25 cellular contexts compared by ENCODE assay signal in the genomic region with DNA sequence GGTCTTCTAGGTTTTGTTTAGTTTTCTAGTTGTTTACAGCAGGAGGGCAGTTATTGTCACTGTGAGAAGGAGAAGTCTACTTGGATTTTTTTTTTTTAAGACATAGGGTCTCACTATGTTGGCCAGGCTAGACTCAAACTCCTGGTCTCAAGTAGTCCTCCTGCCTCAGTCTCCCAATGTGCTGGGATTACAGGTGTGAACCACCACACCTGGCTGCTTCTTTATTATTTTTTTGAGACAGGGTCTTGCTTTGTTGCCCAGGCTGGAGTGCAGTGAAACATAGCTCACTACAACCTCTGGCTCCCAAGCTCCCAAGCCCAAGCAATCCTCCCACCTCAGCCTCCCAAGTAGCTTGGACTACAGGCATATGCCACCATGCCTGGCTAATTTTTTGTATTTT.
DNase-seq lines count a peak whose midpoint lies in the region; ATAC-seq, FAIRE-seq and TF ChIP-seq lines count a peak whose summit lies in the region.
"Had no signal": no experiment of that assay in that cellular context is flagged by ENCODE, and none has a peak within 500 bp of the region (broad histone marks: within the 10 kb centered on the region; RNA-seq: fewer than 3 reads in every experiment).

No MANE protein-coding gene starts in this region.

- H3K79me2 ChIP-seq in HepG2 (ENCODE audit: insufficient read depth, low read length) (no peaks in the 10 kb centered on the region), K562 (ENCODE audit: control insufficient read depth, insufficient read depth, low read length) (no peaks in the 10 kb centered on the region)

- no peak for ATAC-seq in HepG2
- no peak for ATAC-seq in right lobe of liver
- ATAC-seq in K562, result no peak
- ATAC-seq in GM21737 (IDR thresholded peaks at IDR 0.05; ENCODE audit: unreplicated experiment), result no peak
- ATAC-seq: GM12878 had no signal

- POLR2A ChIA-PET in HepG2 (lab: Yijun Ruan, JAX) (no interaction called here), K562 (lab: Yijun Ruan, JAX) (no interaction called here)

- TF ChIP-seq EP300 in HepG2 (IDR thresholded peaks at IDR 0.05; ENCODE audit: low read depth in 2 of 2, low read length in 2 of 2), result no peak
- no peak for TF ChIP-seq EP300 in HepG2 (CRISPR knock-in tag; IDR thresholded peaks at IDR 0.05; ENCODE audit: borderline replicate concordance)
- no peak for TF ChIP-seq EP300 in K562 (IDR thresholded peaks at IDR 0.05; ENCODE audit: low read length)

- H3K4me2 ChIP-seq in HepG2 (ENCODE audit: low read depth, low read length), result no peak overlapping the region
- H3K4me2 ChIP-seq in K562 (ENCODE audit: insufficient read depth, low read length), result no peak overlapping the region

- BruUV-seq in HepG2 (replicated peaks; lab: Mats Ljungman, UMichigan) (no TSS peak), K562 (replicated peaks; lab: Mats Ljungman, UMichigan) (no TSS peak)

- H4K20me1 ChIP-seq in HepG2 (ENCODE audit: insufficient read depth, low read length) (no peaks in the 10 kb centered on the region), K562 (replicated peaks; ENCODE audit: control insufficient read depth, insufficient read depth, low read length) (no peaks in the 10 kb centered on the region)
- H4K20me1 ChIP-seq: BLaER1 treated with 17β-estradiol and CSF1 and Interleukin-3, amounts not matched to agents 10 nM and 100 nM had no signal

- no peaks in the 10 kb centered on the region for H3K9me3 Mint-ChIP-seq in T-helper 1 cell treated with Interleukin-12 subunit alpha and Interleukin-12 subunit beta and Interleukin-4 antibody, amounts not matched to agents 30 μg/mL and 1 μg/mL, for 36 hours
- H3K9me3 Mint-ChIP-seq in osteocyte (ENCODE audit: unreplicated experiment), result no peaks in the 10 kb centered on the region
- H3K9me3 Mint-ChIP-seq: CD14-positive monocyte; CD4-positive, alpha-beta T cell; CD8-positive, alpha-beta memory T cell had no signal

- no peak for FAIRE-seq in HepG2 (lab: Jason Lieb, UNC)
- FAIRE-seq in K562 (lab: Jason Lieb, UNC), result no peak
- no peak for FAIRE-seq in kidney (lab: Jason Lieb, UNC)
- FAIRE-seq: A204.1, D721Med, GM12878, GM19239, H54 had no signal

- H3K9ac ChIP-seq in HepG2 (ENCODE audit: insufficient read depth, low read depth, low read length) (no peak overlapping the region), K562 (ENCODE audit: insufficient read depth in 1 of 2, low read depth in 2 of 2, low read length in 2 of 2) (no peak overlapping the region), kidney (ENCODE audit: low read length in 2 of 2) (no peak overlapping the region)
- H3K9ac ChIP-seq: BLaER1 treated with 17β-estradiol and CSF1 and Interleukin-3, amounts not matched to agents 10 nM and 100 nM had no signal

- H3K9me3 ChIP-seq in HepG2 (ENCODE audit: low read length) (no peaks in the 10 kb centered on the region), right lobe of liver (no peaks in the 10 kb centered on the region), K562 (replicated peaks; ENCODE audit: control insufficient read depth, insufficient read depth, low read depth, low read length) (no peaks in the 10 kb centered on the region), kidney (ENCODE audit: control insufficient read depth in 1 of 2, low read length in 2 of 2) (no peaks in the 10 kb centered on the region)
- H3K9me3 ChIP-seq: BE2C; BLaER1 treated with 17β-estradiol and CSF1 and Interleukin-3, amounts not matched to agents 10 nM and 100 nM had no signal

- no peaks in the 10 kb centered on the region for H3K9me1 ChIP-seq in K562 (ENCODE audit: control insufficient read depth, insufficient read depth, low read length)

- H2AFZ ChIP-seq in HepG2 (ENCODE audit: low read length), result no peak overlapping the region
- no peak overlapping the region for H2AFZ ChIP-seq in K562 (ENCODE audit: low read depth, low read length)

- no peaks in the 10 kb centered on the region for H3K4me1 ChIP-seq in HepG2 (ENCODE audit: insufficient read depth, low read length)
- no peaks in the 10 kb centered on the region for H3K4me1 ChIP-seq in right lobe of liver
- H3K4me1 ChIP-seq in K562 (replicated peaks in 1 of 2; ENCODE audit: control insufficient read depth in 2 of 2, insufficient read depth in 2 of 2, low read length in 2 of 2), result no peaks in the 10 kb centered on the region
- no peaks in the 10 kb centered on the region for H3K4me1 ChIP-seq in kidney (ENCODE audit: control insufficient read depth in 1 of 2, insufficient read depth in 1 of 2, low read depth in 1 of 2, low read length in 2 of 2)
- H3K4me1 ChIP-seq: BE2C had no signal

- H3K4me3 ChIP-seq in HepG2 (replicated peaks in 1 of 3; ENCODE audit: insufficient read depth in 1 of 3, low read depth in 2 of 3, low read length in 3 of 3), result no peak overlapping the region
- H3K4me3 ChIP-seq in right lobe of liver, result no peak overlapping the region
- no peak overlapping the region for H3K4me3 ChIP-seq in K562
- H3K4me3 ChIP-seq in kidney (ENCODE audit: low read length in 2 of 2), result no peak overlapping the region
- H3K4me3 ChIP-seq: BLaER1 treated with 17β-estradiol and CSF1 and Interleukin-3, amounts not matched to agents 10 nM and 100 nM; GM12878 had no signal

- H3K27ac ChIP-seq in HepG2 (ENCODE audit: extremely low read length, insufficient read depth, low read length) (no peak overlapping the region), right lobe of liver (no peak overlapping the region), K562 (ENCODE audit: extremely low read depth, low read depth, low read length) (no peak overlapping the region), kidney (ENCODE audit: low read depth in 2 of 2, low read length in 2 of 2) (no peak overlapping the region)
- H3K27ac ChIP-seq: 22Rv1; BLaER1 treated with 17β-estradiol and CSF1 and Interleukin-3, amounts not matched to agents 10 nM and 100 nM had no signal

- CTCF ChIA-PET in HepG2 (lab: Yijun Ruan, JAX; ENCODE audit: low intra/inter-chr PET ratio, low total read pairs), result no interaction called here
- CTCF ChIA-PET in K562 (lab: Yijun Ruan, JAX; ENCODE audit: low intra/inter-chr PET ratio), result no interaction called here

- no peak for DNase-seq in T-helper 1 cell
- no peak for DNase-seq in HepG2 (ENCODE audit: low spot score)
- DNase-seq in right lobe of liver, result no peak
- no peak for DNase-seq in K562 (ENCODE audit: extremely low read depth in 1 of 4, low spot score in 3 of 4)
- no peak for DNase-seq in kidney
- DNase-seq in osteocyte (ENCODE audit: extremely low spot score, unreplicated experiment), result no peak
- DNase-seq: BE2C; CD4-positive, alpha-beta T cell; CD8-positive, alpha-beta memory T cell; DMS 273 treated with DMSO at 0.1 percent for 48 hours; DMS79; EL; GDM1; GOT3; HCEC 1CT had no signal

- TF ChIP-seq POLR2A in HepG2 (IDR thresholded peaks at IDR 0.05; ENCODE audit: insufficient read depth in 1 of 2, low read depth in 2 of 2, low read length in 2 of 2) (no peak), right lobe of liver (IDR thresholded peaks at IDR 0.05) (no peak), K562 (conservative IDR thresholded peaks at IDR 0.05) (no peak)

- no peaks in the 10 kb centered on the region for H3K27me3 ChIP-seq in HepG2 (ENCODE audit: control insufficient read depth in 1 of 2, insufficient read depth in 2 of 2, low read length in 2 of 2)
- H3K27me3 ChIP-seq in right lobe of liver, result no peaks in the 10 kb centered on the region
- H3K27me3 ChIP-seq in K562 (ENCODE audit: control insufficient read depth in 2 of 2, insufficient read depth in 2 of 2, low read length in 2 of 2), result no peaks in the 10 kb centered on the region
- H3K27me3 ChIP-seq: BE2C; BLaER1 treated with 17β-estradiol and CSF1 and Interleukin-3, amounts not matched to agents 10 nM and 100 nM had no signal

- intact Hi-C loops in HepG2 (cut with micrococcal nuclease; ENCODE audit: unreplicated experiment), result no loop called here
- intact Hi-C loops in right lobe of liver (cut with DNase I), result no loop called here
- intact Hi-C loops in K562 (cut with micrococcal nuclease), result no loop called here
- intact Hi-C loops in kidney (cut with DNase I), result no loop called here

- H3K36me3 ChIP-seq in HepG2 (replicated peaks in 1 of 2; ENCODE audit: control insufficient read depth in 1 of 2, insufficient read depth in 2 of 2, low read length in 2 of 2), result peaks cover 7 to 23% of the 10 kb centered on the region in 2 experiments; a peak in 3 of 5 replicates
- H3K36me3 ChIP-seq in right lobe of liver, result peaks cover 0 to 22% (median 4%) of the 10 kb centered on the region in 4 donors
- H3K36me3 ChIP-seq in K562 (ENCODE audit: control insufficient read depth, insufficient read depth, low read length), result peaks cover 11% of the 10 kb centered on the region; the same call in 1 of the 3 replicates
- H3K36me3 ChIP-seq in kidney (ENCODE audit: control insufficient read depth in 1 of 2, insufficient read depth in 2 of 2, low read length in 2 of 2), result peaks cover 0 to 11% of the 10 kb centered on the region in 2 donors

- H3K4me1 Mint-ChIP-seq in T-helper 1 cell treated with Interleukin-12 subunit alpha and Interleukin-12 subunit beta and Interleukin-4 antibody, amounts not matched to agents 30 μg/mL and 1 μg/mL, for 36 hours (ENCODE audit: low read depth), result no peaks in the 10 kb centered on the region
- no peaks in the 10 kb centered on the region for H3K4me1 Mint-ChIP-seq in osteocyte (ENCODE audit: unreplicated experiment)
- H3K4me1 Mint-ChIP-seq: CD14-positive monocyte; CD8-positive, alpha-beta memory T cell had no signal

- H3K27me3 Mint-ChIP-seq in T-helper 1 cell treated with Interleukin-12 subunit alpha and Interleukin-12 subunit beta and Interleukin-4 antibody, amounts not matched to agents 30 μg/mL and 1 μg/mL, for 36 hours (ENCODE audit: low read depth), result no peaks in the 10 kb centered on the region
- no peaks in the 10 kb centered on the region for H3K27me3 Mint-ChIP-seq in osteocyte (ENCODE audit: unreplicated experiment)
- H3K27me3 Mint-ChIP-seq: CD4-positive, alpha-beta T cell had no signal

- in situ Hi-C loops in HepG2 (cut with HindIII; ENCODE audit: extremely low pct_ligation_motif_present, low pct_unique_long_range_greater_than_20kb), result no loop called here
- in situ Hi-C loops in K562 (cut with MboI), result no loop called here

- TF ChIP-seq CTCF in HepG2 (CRISPR knock-in tag; IDR thresholded peaks at IDR 0.05) (no peak), right lobe of liver (IDR thresholded peaks at IDR 0.05) (no peak), K562 (IDR thresholded peaks at IDR 0.05 in 2 of 3, conservative IDR thresholded peaks at IDR 0.05 in 1 of 3; ENCODE audit: insufficient read depth in 2 of 3, low read depth in 1 of 3, low read length in 3 of 3) (no peak), kidney (IDR thresholded peaks at IDR 0.05; ENCODE audit: borderline replicate concordance, extremely low read depth, insufficient read depth) (no peak), osteocyte (IDR thresholded peaks at IDR 0.05) (no peak)

- no peak overlapping the region for H3K4me3 Mint-ChIP-seq in T-helper 1 cell treated with Interleukin-12 subunit alpha and Interleukin-12 subunit beta and Interleukin-4 antibody, amounts not matched to agents 30 μg/mL and 1 μg/mL, for 36 hours
- no peak overlapping the region for H3K4me3 Mint-ChIP-seq in osteocyte (ENCODE audit: unreplicated experiment)
- H3K4me3 Mint-ChIP-seq: CD14-positive monocyte; CD4-positive, alpha-beta T cell; CD8-positive, alpha-beta memory T cell had no signal

- H3K27ac Mint-ChIP-seq in T-helper 1 cell treated with Interleukin-12 subunit alpha and Interleukin-12 subunit beta and Interleukin-4 antibody, amounts not matched to agents 30 μg/mL and 1 μg/mL, for 36 hours, result peak overlapping the region; percentile 45
- H3K27ac Mint-ChIP-seq in osteocyte (ENCODE audit: unreplicated experiment), result no peak overlapping the region
- H3K27ac Mint-ChIP-seq: CD4-positive, alpha-beta T cell; CD8-positive, alpha-beta memory T cell had no signal

- H3K36me3 Mint-ChIP-seq in T-helper 1 cell treated with Interleukin-12 subunit alpha and Interleukin-12 subunit beta and Interleukin-4 antibody, amounts not matched to agents 30 μg/mL and 1 μg/mL, for 36 hours (ENCODE audit: low read depth), result peaks cover 6% of the 10 kb centered on the region
- H3K36me3 Mint-ChIP-seq in osteocyte (ENCODE audit: unreplicated experiment), result peaks cover 29% of the 10 kb centered on the region

- TF ChIP-seq RAD21 in HepG2 (CRISPR knock-in tag; IDR thresholded peaks at IDR 0.05) (no peak), K562 (CRISPR knock-in tag; conservative IDR thresholded peaks at IDR 0.05 in 1 of 2, IDR thresholded peaks at IDR 0.05 in 1 of 2) (no peak)
